In genomic region chr6:103797738-103798137, GRCh38 we compare ENCODE assay signal across 10 cellular contexts.
DNase-seq lines count a peak whose midpoint lies in the region; ATAC-seq, FAIRE-seq and TF ChIP-seq lines count a peak whose summit lies in the region.
"Had no signal": no experiment of that assay in that cellular context is flagged by ENCODE, and none has a peak within 500 bp of the region (broad histone marks: within the 10 kb centered on the region; RNA-seq: fewer than 3 reads in every experiment).

No MANE protein-coding gene starts in this region.

- FAIRE-seq in D721Med (lab: Jason Lieb, UNC) = no peak
- FAIRE-seq in islet of Langerhans (lab: Jason Lieb, UNC) = peak; percentile 93
- FAIRE-seq: GM12891 had no signal

- peak; percentile 60 for TF ChIP-seq CTCF in D721Med (IDR thresholded peaks at IDR 0.05; ENCODE audit: insufficient read depth, missing control alignments)

- DNase-seq in D721Med (ENCODE audit: insufficient read length, low spot score) (no peak), Kasumi-1 (lab: John Stamatoyannopoulos, UW) (peak; percentile 51 to 67), SK-N-DZ (ENCODE audit: low spot score) (peak; percentile 8), mucosa of gallbladder (ENCODE audit: low spot score) (no peak)
- DNase-seq in activated T-cell treated with anti-CD3 and anti-CD28 coated beads, Interleukin-2, amount 50 U/mL, for 48 hours = no peak
- no peak for DNase-seq in stimulated activated CD4-positive, alpha-beta T cell treated with anti-CD3 and anti-CD28 coated beads, Interleukin-2, amount 100 ng/mL, for 48 hours
- DNase-seq: activated effector memory CD4-positive, alpha-beta T cell treated with anti-CD3 and anti-CD28 coated beads, Interleukin-2, amount 50 U/mL, for 16 hours had no signal

- ATAC-seq in GM21447 (IDR thresholded peaks at IDR 0.05; ENCODE audit: unreplicated experiment) = no peak

Comparison
In these comparisons a context has a peak if more than half of its experiments do, and no peak if none do; other contexts are left out.
1. DNase-seq: peak in Kasumi-1 (2 of 2) and SK-N-DZ (single experiment); none in D721Med (single experiment), mucosa of gallbladder (single experiment), activated T-cell treated with anti-CD3 and anti-CD28 coated beads, Interleukin-2, amount 50 U/mL, for 48 hours (0 of 2) and stimulated activated CD4-positive, alpha-beta T cell treated with anti-CD3 and anti-CD28 coated beads, Interleukin-2, amount 100 ng/mL, for 48 hours (0 of 2).